33 cellular contexts compared by ENCODE assay signal in genomic region chrX:27838176-27838575, GRCh38. TPM values are rescaled to one million over a fixed set of nuclear protein-coding genes. Genes with fewer than 3 reads are reported as not detected.
"Had no signal": no experiment of that assay in that cellular context is flagged by ENCODE, and none has a peak within 500 bp of the region (broad histone marks: within the 10 kb centered on the region; RNA-seq: fewer than 3 reads in every experiment).

No MANE protein-coding gene starts in this region.

- H3K9me3 ChIP-seq: stomach, suprapubic skin, testis, thoracic aorta, thyroid gland, tibial artery, tibial nerve, transverse colon, upper lobe of left lung, upper lobe of right lung, uterus, vagina had no signal

- ATAC-seq: stimulated activated effector memory CD8-positive, alpha-beta T cell treated with anti-CD3 and anti-CD28 coated beads, Interleukin-12 subunit alpha, Interleukin-12 subunit beta, amount 100 ng/mL, for 72 hours; stimulated activated memory B cell treated with anti-CD40 and anti-IgM and Interleukin-4, amounts not matched to agents 10 μg/mL and 1 μg/mL and 100 μg/mL, for 72 hours; stimulated activated naive B cell treated with anti-CD40 and anti-IgM and Interleukin-4, amounts not matched to agents 10 μg/mL and 1 μg/mL and 100 μg/mL, for 72 hours; stimulated activated naive CD8-positive, alpha-beta T cell treated with anti-CD3 and anti-CD28 coated beads, Interleukin-15, amount 100 ng/mL, for 72 hours; stimulated activated naive CD8-positive, alpha-beta T cell treated with anti-CD3 and anti-CD28 coated beads, Interleukin-15, Interleukin-2, amounts not matched to agents 100 U/mL and 50 U/mL, for 24 hours; upper lobe of right lung had no signal

- H3K27me3 ChIP-seq: stomach, suprapubic skin, testis, thyroid gland, tibial artery, tibial nerve, transverse colon, upper lobe of left lung, upper lobe of right lung, uterus, vagina had no signal

- H3K9me3 Mint-ChIP-seq: stimulated activated memory B cell treated with anti-CD40 and anti-IgM and Interleukin-4, amounts not matched to agents 10 μg/mL and 1 μg/mL and 100 μg/mL, for 72 hours; stimulated activated naive CD8-positive, alpha-beta T cell treated with anti-CD3 and anti-CD28 coated beads, Interleukin-15, amount 100 ng/mL, for 72 hours; stimulated activated naive CD8-positive, alpha-beta T cell treated with anti-CD3 and anti-CD28 coated beads, Interleukin-15, Interleukin-2, amounts not matched to agents 100 ng/mL and 50 ng/mL, for 24 hours; type B pancreatic cell had no signal

- H3K27ac ChIP-seq: stomach, suprapubic skin, testis, thoracic aorta, thyroid gland, tibial artery, tibial nerve, transverse colon, upper lobe of left lung, upper lobe of right lung, uterus, vagina had no signal

- DNase-seq: stimulated activated CD4-positive, alpha-beta T cell treated with anti-CD3 and anti-CD28 coated beads, Interleukin-2, amount 100 ng/mL, for 48 hours; stimulated activated CD4-positive, alpha-beta T cell treated with anti-CD3 and anti-CD28 coated beads, Interleukin-4, amount 100 ng/mL, for 1 hour; stimulated activated CD4-positive, alpha-beta T cell treated with anti-CD3 and anti-CD28 coated beads, Interleukin-4, amount 100 ng/mL, for 24 hours; stimulated activated CD4-positive, alpha-beta T cell treated with anti-CD3 and anti-CD28 coated beads, Interleukin-4, amount 100 ng/mL, for 4 hours; stimulated activated CD8-positive, alpha-beta memory T cell treated with anti-CD3 and anti-CD28 coated beads, Interleukin-4, amount 100 ng/mL, for 48 hours; stimulated activated naive B cell treated with anti-CD40 and anti-IgM and Interleukin-4, amounts not matched to agents 10 μg/mL and 1 μg/mL and 100 μg/mL, for 72 hours; stimulated activated naive CD4-positive, alpha-beta T cell; stimulated activated naive CD4-positive, alpha-beta T cell treated with Interleukin-2 at 50 U/mL for 16 hours; stimulated activated naive CD8-positive, alpha-beta T cell treated with anti-CD3 and anti-CD28 coated beads, Interleukin-15, amount 100 ng/mL, for 72 hours; stimulated activated naive CD8-positive, alpha-beta T cell treated with anti-CD3 and anti-CD28 coated beads, Interleukin-15, Interleukin-2, amounts not matched to agents 100 U/mL and 50 U/mL, for 24 hours; stomach; substantia nigra; testis; thyroid gland; tibial artery; transverse colon; trophoblast cell; upper lobe of left lung; upper lobe of right lung; uterus had no signal

- H3K27me3 Mint-ChIP-seq: stimulated activated memory B cell treated with anti-CD40 and anti-IgM and Interleukin-4, amounts not matched to agents 10 μg/mL and 1 μg/mL and 100 μg/mL, for 72 hours; stimulated activated naive B cell treated with anti-CD40 and anti-IgM and Interleukin-4, amounts not matched to agents 10 μg/mL and 1 μg/mL and 100 μg/mL, for 72 hours; stimulated activated naive CD8-positive, alpha-beta T cell treated with anti-CD3 and anti-CD28 coated beads, Interleukin-15, amount 100 ng/mL, for 72 hours; stimulated activated naive CD8-positive, alpha-beta T cell treated with anti-CD3 and anti-CD28 coated beads, Interleukin-15, Interleukin-2, amounts not matched to agents 100 ng/mL and 50 ng/mL, for 24 hours; type B pancreatic cell had no signal

- H3K4me1 ChIP-seq: stomach, suprapubic skin, testis, thyroid gland, tibial artery, tibial nerve, transverse colon, upper lobe of left lung, upper lobe of right lung, uterus, vagina had no signal

- H3K4me3 ChIP-seq: stomach, suprapubic skin, testis, thoracic aorta, thyroid gland, tibial artery, tibial nerve, transverse colon, upper lobe of left lung, upper lobe of right lung, uterus, vagina had no signal

- H3K27ac Mint-ChIP-seq: stimulated activated effector memory CD8-positive, alpha-beta T cell treated with anti-CD3 and anti-CD28 coated beads, Interleukin-12 subunit alpha, Interleukin-12 subunit beta, amount 100 ng/mL, for 72 hours; stimulated activated memory B cell treated with anti-CD40 and anti-IgM and Interleukin-4, amounts not matched to agents 10 μg/mL and 1 μg/mL and 100 μg/mL, for 72 hours; stimulated activated naive B cell treated with anti-CD40 and anti-IgM and Interleukin-4, amounts not matched to agents 10 μg/mL and 1 μg/mL and 100 μg/mL, for 72 hours; stimulated activated naive CD8-positive, alpha-beta T cell treated with anti-CD3 and anti-CD28 coated beads, Interleukin-15, amount 100 ng/mL, for 72 hours; stimulated activated naive CD8-positive, alpha-beta T cell treated with anti-CD3 and anti-CD28 coated beads, Interleukin-15, Interleukin-2, amounts not matched to agents 100 ng/mL and 50 ng/mL, for 24 hours; type B pancreatic cell had no signal

- H3K4me1 Mint-ChIP-seq: stimulated activated effector memory CD8-positive, alpha-beta T cell treated with anti-CD3 and anti-CD28 coated beads, Interleukin-12 subunit alpha, Interleukin-12 subunit beta, amount 100 ng/mL, for 72 hours; stimulated activated memory B cell treated with anti-CD40 and anti-IgM and Interleukin-4, amounts not matched to agents 10 μg/mL and 1 μg/mL and 100 μg/mL, for 72 hours; stimulated activated naive B cell treated with anti-CD40 and anti-IgM and Interleukin-4, amounts not matched to agents 10 μg/mL and 1 μg/mL and 100 μg/mL, for 72 hours; stimulated activated naive CD8-positive, alpha-beta T cell treated with anti-CD3 and anti-CD28 coated beads, Interleukin-15, amount 100 ng/mL, for 72 hours had no signal

- H3K4me3 Mint-ChIP-seq: stimulated activated effector memory CD8-positive, alpha-beta T cell treated with anti-CD3 and anti-CD28 coated beads, Interleukin-12 subunit alpha, Interleukin-12 subunit beta, amount 100 ng/mL, for 72 hours; stimulated activated memory B cell treated with anti-CD40 and anti-IgM and Interleukin-4, amounts not matched to agents 10 μg/mL and 1 μg/mL and 100 μg/mL, for 72 hours; stimulated activated naive B cell treated with anti-CD40 and anti-IgM and Interleukin-4, amounts not matched to agents 10 μg/mL and 1 μg/mL and 100 μg/mL, for 72 hours; stimulated activated naive CD8-positive, alpha-beta T cell treated with anti-CD3 and anti-CD28 coated beads, Interleukin-15, amount 100 ng/mL, for 72 hours; stimulated activated naive CD8-positive, alpha-beta T cell treated with anti-CD3 and anti-CD28 coated beads, Interleukin-15, Interleukin-2, amounts not matched to agents 100 ng/mL and 50 ng/mL, for 24 hours; type B pancreatic cell had no signal

- H3K36me3 ChIP-seq: stomach, suprapubic skin, thoracic aorta, thyroid gland, tibial artery, tibial nerve, transverse colon, upper lobe of left lung, upper lobe of right lung, uterus, vagina had no signal

- H3K36me3 Mint-ChIP-seq: stimulated activated effector memory CD8-positive, alpha-beta T cell treated with anti-CD3 and anti-CD28 coated beads, Interleukin-12 subunit alpha, Interleukin-12 subunit beta, amount 100 ng/mL, for 72 hours; stimulated activated memory B cell treated with anti-CD40 and anti-IgM and Interleukin-4, amounts not matched to agents 10 μg/mL and 1 μg/mL and 100 μg/mL, for 72 hours; stimulated activated naive B cell treated with anti-CD40 and anti-IgM and Interleukin-4, amounts not matched to agents 10 μg/mL and 1 μg/mL and 100 μg/mL, for 72 hours; type B pancreatic cell had no signal

RNA-seq across cellular contexts. Expression of gene MAGEB10, which starts 30.4 kb away (rescaled TPM):
- total RNA-seq: stomach, subcutaneous adipose tissue, suprapubic skin, temporal lobe, thoracic aorta, thyroid gland, tibial nerve, transverse colon, upper lobe of left lung, upper lobe of right lung, ureter, urinary bladder, uterus, vagina had no signal
- polyA plus RNA-seq: stomach, thymus, urinary bladder had no signal
